1 cellular context compared by ENCODE assay signal in the genomic region with DNA sequence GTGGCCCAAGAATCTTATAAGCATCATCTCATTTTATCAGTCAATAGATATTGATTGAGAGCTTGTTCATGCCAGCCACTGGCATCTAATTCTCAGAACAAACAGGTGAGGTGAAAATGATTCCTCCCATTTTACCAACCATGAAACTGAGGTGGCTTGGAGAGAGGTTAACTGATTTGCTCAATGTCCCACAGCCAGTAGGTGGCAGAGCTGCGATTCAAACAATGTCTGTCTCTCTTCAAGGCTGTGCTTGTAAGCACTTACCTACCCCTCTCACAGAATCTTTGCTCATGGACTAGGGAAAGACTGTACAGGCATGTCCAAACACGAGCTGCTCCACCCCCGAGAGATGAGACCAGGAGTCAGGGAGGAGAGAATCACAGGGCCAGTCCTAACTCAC.
TF ChIP-seq lines count a peak whose summit lies in the region.

No MANE protein-coding gene starts in this region.

TF ChIP-seq in IMR-90, 13 proteins besides CTCF, POLR2A, EP300 and RAD21:
- TF ChIP-seq NFE2L2 (IDR thresholded peaks at IDR 0.05; ENCODE audit: low read depth, low read length): no peak
- TF ChIP-seq, protein P1, sequence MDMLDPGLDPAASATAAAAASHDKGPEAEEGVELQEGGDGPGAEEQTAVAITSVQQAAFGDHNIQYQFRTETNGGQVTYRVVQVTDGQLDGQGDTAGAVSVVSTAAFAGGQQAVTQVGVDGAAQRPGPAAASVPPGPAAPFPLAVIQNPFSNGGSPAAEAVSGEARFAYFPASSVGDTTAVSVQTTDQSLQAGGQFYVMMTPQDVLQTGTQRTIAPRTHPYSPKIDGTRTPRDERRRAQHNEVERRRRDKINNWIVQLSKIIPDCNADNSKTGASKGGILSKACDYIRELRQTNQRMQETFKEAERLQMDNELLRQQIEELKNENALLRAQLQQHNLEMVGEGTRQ (IDR thresholded peaks at IDR 0.05; ENCODE audit: low read depth, low read length): no peak
- TF ChIP-seq CEBPB (IDR thresholded peaks at IDR 0.05; ENCODE audit: low read depth, low read length): no peak
- no peak for TF ChIP-seq RCOR1 (IDR thresholded peaks at IDR 0.05; ENCODE audit: insufficient replicate concordance, low read length)
- TF ChIP-seq MAZ (IDR thresholded peaks at IDR 0.05; ENCODE audit: borderline replicate concordance, low read depth, low read length): no peak
- TF ChIP-seq MXI1 (IDR thresholded peaks at IDR 0.05; ENCODE audit: borderline replicate concordance, low read depth, low read length): no peak
